In genomic region chr14:23377201-23377550, GRCh38 we compare ENCODE assay signal across 19 cellular contexts. TPM values are rescaled to one million over a fixed set of nuclear protein-coding genes. Genes with fewer than 3 reads are reported as not detected.
DNase-seq lines count a peak whose midpoint lies in the region; ATAC-seq and TF ChIP-seq lines count a peak whose summit lies in the region.
"Had no signal": no experiment of that assay in that cellular context is flagged by ENCODE, and none has a peak within 500 bp of the region (broad histone marks: within the 10 kb centered on the region; RNA-seq: fewer than 3 reads in every experiment).

No MANE protein-coding gene starts in this region.

- TF ChIP-seq CTCF in cardiac muscle cell (IDR thresholded peaks at IDR 0.05; ENCODE audit: low read depth, low read length): no peak
- no peak for TF ChIP-seq CTCF in dorsolateral prefrontal cortex (IDR thresholded peaks at IDR 0.05 in 54 of 56, conservative IDR thresholded peaks at IDR 0.05 in 2 of 56; ENCODE audit: low read depth in 1 of 56, partially characterized antibody in 56 of 56)
- TF ChIP-seq CTCF in progenitor cell of endocrine pancreas (IDR thresholded peaks at IDR 0.05; ENCODE audit: unreplicated experiment): no peak
- TF ChIP-seq CTCF in tibial nerve (IDR thresholded peaks at IDR 0.05): no peak
- no peak for TF ChIP-seq CTCF in CD8-positive, alpha-beta T cell (IDR thresholded peaks at IDR 0.05)

- H3K4me1 ChIP-seq in cardiac muscle cell (ENCODE audit: low read depth): no peaks in the 10 kb centered on the region
- peaks cover 0 to 77% (median 6%) of the 10 kb centered on the region in 4 donors for H3K4me1 ChIP-seq in tibial nerve
- H3K4me1 ChIP-seq in CD8-positive, alpha-beta T cell (ENCODE audit: insufficient read depth, low read length): no peaks in the 10 kb centered on the region

- H3K4me3 Mint-ChIP-seq in progenitor cell of endocrine pancreas (ENCODE audit: low read depth): no peak overlapping the region
- H3K4me3 Mint-ChIP-seq in CD8-positive, alpha-beta T cell: no peak overlapping the region

- no peak for ATAC-seq in left ventricle myocardium superior
- ATAC-seq in CD8-positive, alpha-beta T cell: no peak
- no peak for ATAC-seq in sciatic nerve
- ATAC-seq: GM12878 had no signal

- CTCF ChIA-PET in CD8-positive, alpha-beta T cell (lab: Charles Lee): interaction anchor here (0.8 to 2.0 kb wide), 2 partner anchors 23 to 111 kb away, joined by 3 to 5 read pairs; no protein-coding TSS in a partner anchor

- DNase-seq in cardiac muscle cell (ENCODE audit: low read depth in 1 of 2, low spot score in 1 of 2) (peak in 1 of 2 donors; percentile 53), left ventricle myocardium superior (no peak), dorsolateral prefrontal cortex (no peak), progenitor cell of endocrine pancreas (ENCODE audit: low spot score, unreplicated experiment) (no peak), tibial nerve (ENCODE audit: low spot score in 2 of 2) (no peak), RPMI8226 (no peak), sciatic nerve (ENCODE audit: low spot score) (no peak)
- no peak for DNase-seq in CD8-positive, alpha-beta T cell
- DNase-seq: COR-L47, DMS53, HCEC 1CT, Kasumi-1, NCI-H1105 treated with DMSO at 0.1 percent for 48 hours, NCI-H187 treated with DMSO at 0.1 percent for 48 hours, NCI-H446, PC-9 had no signal

- no peak for TF ChIP-seq EP300 in tibial nerve (IDR thresholded peaks at IDR 0.05)

- no peak for TF ChIP-seq POLR2A in tibial nerve (IDR thresholded peaks at IDR 0.05)

- H3K36me3 ChIP-seq in cardiac muscle cell (peaks cover 17% of the 10 kb centered on the region), tibial nerve (no peaks in the 10 kb centered on the region)
- H3K36me3 ChIP-seq in CD8-positive, alpha-beta T cell (ENCODE audit: insufficient read depth, low read length): no peaks in the 10 kb centered on the region

- POLR2A ChIA-PET in CD8-positive, alpha-beta T cell (lab: Charles Lee): no interaction called here

- intact Hi-C loops in left ventricle myocardium superior (cut with micrococcal nuclease): no loop called here
- intact Hi-C loops in dorsolateral prefrontal cortex (cut with DNase I): loop anchor here (2.0 kb wide), 3 partner anchors 16 to 76 kb away; partner anchors contain the start of gene PABPN1 (in 1 of the 2)
- intact Hi-C loops in CD8-positive, alpha-beta T cell (cut with DNase I, micrococcal nuclease): no loop called here
- intact Hi-C loops in sciatic nerve (cut with DNase I): no loop called here

- H3K27me3 Mint-ChIP-seq in progenitor cell of endocrine pancreas: peaks cover 39% of the 10 kb centered on the region
- H3K27me3 Mint-ChIP-seq in CD8-positive, alpha-beta T cell (ENCODE audit: low read depth): peaks cover 14% of the 10 kb centered on the region

- H3K4me1 Mint-ChIP-seq in progenitor cell of endocrine pancreas (ENCODE audit: low read depth): no peaks in the 10 kb centered on the region
- no peaks in the 10 kb centered on the region for H3K4me1 Mint-ChIP-seq in CD8-positive, alpha-beta T cell (ENCODE audit: low read depth)

- no peaks in the 10 kb centered on the region for H3K36me3 Mint-ChIP-seq in progenitor cell of endocrine pancreas (ENCODE audit: insufficient read depth)
- H3K36me3 Mint-ChIP-seq in CD8-positive, alpha-beta T cell: no peaks in the 10 kb centered on the region

- H3K27ac Mint-ChIP-seq in progenitor cell of endocrine pancreas: peak overlapping the region; percentile 71
- H3K27ac Mint-ChIP-seq in CD8-positive, alpha-beta T cell: no peak overlapping the region

- no peak overlapping the region for H3K4me3 ChIP-seq in cardiac muscle cell
- H3K4me3 ChIP-seq in dorsolateral prefrontal cortex: peak overlapping the region; percentile 18 to 78 (median 52)
- H3K4me3 ChIP-seq in tibial nerve: peak overlapping the region; percentile 4 to 45 (median 20)
- no peak overlapping the region for H3K4me3 ChIP-seq in CD8-positive, alpha-beta T cell (ENCODE audit: low read depth, low read length)
- H3K4me3 ChIP-seq: GM12878, PC-9 had no signal

- WGBS in tibial nerve, 2 donors: 22 to 32% methylated on average over 11 of the region's 11 CpGs

- H3K9me3 Mint-ChIP-seq in progenitor cell of endocrine pancreas (ENCODE audit: low read depth): no peaks in the 10 kb centered on the region
- no peaks in the 10 kb centered on the region for H3K9me3 Mint-ChIP-seq in CD8-positive, alpha-beta T cell

- H3K27me3 ChIP-seq in cardiac muscle cell: no peaks in the 10 kb centered on the region
- H3K27me3 ChIP-seq in dorsolateral prefrontal cortex: no peaks in the 10 kb centered on the region
- H3K27me3 ChIP-seq in tibial nerve: no peaks in the 10 kb centered on the region
- H3K27me3 ChIP-seq in CD8-positive, alpha-beta T cell (ENCODE audit: insufficient read depth, low read length): no peaks in the 10 kb centered on the region

- peak overlapping the region; percentile 86 for H3K27ac ChIP-seq in cardiac muscle cell
- H3K27ac ChIP-seq in dorsolateral prefrontal cortex: peak overlapping the region; percentile 40 to 99 (median 96)
- H3K27ac ChIP-seq in tibial nerve: peak overlapping the region; percentile 58 to 90 (median 74)
- no peak overlapping the region for H3K27ac ChIP-seq in CD8-positive, alpha-beta T cell (ENCODE audit: low read depth, low read length)
- H3K27ac ChIP-seq: C4-2B, PC-9 had no signal

- H3K9me3 ChIP-seq in cardiac muscle cell (ENCODE audit: low read depth) (no peaks in the 10 kb centered on the region), tibial nerve (no peaks in the 10 kb centered on the region)
- H3K9me3 ChIP-seq in CD8-positive, alpha-beta T cell (ENCODE audit: low read length): no peaks in the 10 kb centered on the region

RNA-seq across cellular contexts. Expression of gene CMTM5, which starts 0.3 kb away (rescaled TPM):
- total RNA-seq in cardiac muscle cell (0.21 and 0.49 TPM in 2 replicates), left ventricle myocardium superior (not detected), dorsolateral prefrontal cortex (100 to 1,000 TPM in 13 of 120 experiments, 10 to 100 TPM in 104, 1 to 10 TPM in 3; 8.5 to 244 (median 46.0) TPM), progenitor cell of endocrine pancreas (not detected in 2 replicates), tibial nerve (10 to 100 TPM; 10.8 to 31.5 (median 18.3) TPM), sciatic nerve (75.3 TPM)
- 25.2 and 31.4 TPM in 2 replicates for polyA plus RNA-seq in cardiac muscle cell
- not detected for total RNA-seq in CD8-positive, alpha-beta T cell
- total RNA-seq: A172, GM12878, PC-9 had no signal
- polyA plus RNA-seq: GM12878 had no signal

RNA-seq across cellular contexts. Expression of gene IL25, which starts 4.6 kb away (rescaled TPM):
- total RNA-seq in cardiac muscle cell: not detected in 2 replicates
- 3.2 and 7.9 TPM in 2 replicates for polyA plus RNA-seq in cardiac muscle cell
- total RNA-seq in left ventricle myocardium superior: not detected
- total RNA-seq in dorsolateral prefrontal cortex: under 1 TPM in 3 of 120 experiments, not detected in 117; 0.36 to 0.71 (median 0.44) TPM
- not detected in 2 replicates for total RNA-seq in progenitor cell of endocrine pancreas
- total RNA-seq in tibial nerve: not detected
- not detected for total RNA-seq in CD8-positive, alpha-beta T cell
- total RNA-seq in sciatic nerve: not detected
- total RNA-seq: A172, GM12878, PC-9 had no signal
- polyA plus RNA-seq: GM12878 had no signal

RNA-seq across cellular contexts. Expression of gene EFS, which starts 12.2 kb away (rescaled TPM):
- total RNA-seq in cardiac muscle cell (20.5 and 36.6 TPM in 2 replicates), left ventricle myocardium superior (3.3 TPM), dorsolateral prefrontal cortex (100 to 1,000 TPM in 1 of 120 experiments, 10 to 100 TPM in 118, 1 to 10 TPM in 1; 9.3 to 104 (median 26.2) TPM), progenitor cell of endocrine pancreas (66.8 and 69.6 TPM in 2 replicates), tibial nerve (10 to 100 TPM; 31.4 to 38.2 (median 34.2) TPM), sciatic nerve (46.6 TPM)
- 16.7 and 22.2 TPM in 2 replicates for polyA plus RNA-seq in cardiac muscle cell
- not detected for total RNA-seq in CD8-positive, alpha-beta T cell
- total RNA-seq: A172, PC-9 had no signal
- polyA plus RNA-seq: GM12878 had no signal

RNA-seq across cellular contexts. Expression of gene SLC22A17, which starts 24.5 kb away (rescaled TPM):
- total RNA-seq in cardiac muscle cell: 66.6 and 74.0 TPM in 2 replicates
- 43.8 and 55.1 TPM in 2 replicates for polyA plus RNA-seq in cardiac muscle cell
- 10.7 TPM for total RNA-seq in left ventricle myocardium superior
- 100 to 1,000 TPM; 238 to 610 (median 461) TPM for total RNA-seq in dorsolateral prefrontal cortex
- 26.2 and 29.3 TPM in 2 replicates for total RNA-seq in progenitor cell of endocrine pancreas
- 10 to 100 TPM; 55.9 to 91.0 (median 58.3) TPM for total RNA-seq in tibial nerve
- total RNA-seq in CD8-positive, alpha-beta T cell: 10 to 100 TPM; 12.3 to 13.5 TPM
- 67.3 TPM for total RNA-seq in sciatic nerve
- total RNA-seq: GM12878, PC-9 had no signal
- polyA plus RNA-seq: GM12878 had no signal

RNA-seq across cellular contexts. Expression of gene MYH6, which starts 30.9 kb away (rescaled TPM):
- total RNA-seq in cardiac muscle cell (4,520 and 8,484 TPM in 2 replicates), left ventricle myocardium superior (4,258 TPM), dorsolateral prefrontal cortex (under 1 TPM in 14 of 120 experiments, not detected in 106; 0.08 to 0.28 (median 0.11) TPM), progenitor cell of endocrine pancreas (0.04 and 0.07 TPM in 2 replicates), tibial nerve (under 1 TPM in 1 of 4 donors, not detected in 3; 0.30 TPM), sciatic nerve (not detected)
- 2,795 and 4,145 TPM in 2 replicates for polyA plus RNA-seq in cardiac muscle cell
- not detected for total RNA-seq in CD8-positive, alpha-beta T cell
- total RNA-seq: A172, GM12878, PC-9 had no signal

Comparison
In these comparisons a context has a peak if more than half of its experiments do, and no peak if none do; other contexts are left out.
1. H3K4me3 ChIP-seq: peak in dorsolateral prefrontal cortex (59 of 59) and tibial nerve (4 of 4); none in cardiac muscle cell (single experiment) and CD8-positive, alpha-beta T cell (single experiment).
2. intact Hi-C loops: an anchor here in dorsolateral prefrontal cortex (2.0 kb wide); none called in left ventricle myocardium superior, CD8-positive, alpha-beta T cell and sciatic nerve.